ENCODE assay signal across 13 cellular contexts in the genomic region with DNA sequence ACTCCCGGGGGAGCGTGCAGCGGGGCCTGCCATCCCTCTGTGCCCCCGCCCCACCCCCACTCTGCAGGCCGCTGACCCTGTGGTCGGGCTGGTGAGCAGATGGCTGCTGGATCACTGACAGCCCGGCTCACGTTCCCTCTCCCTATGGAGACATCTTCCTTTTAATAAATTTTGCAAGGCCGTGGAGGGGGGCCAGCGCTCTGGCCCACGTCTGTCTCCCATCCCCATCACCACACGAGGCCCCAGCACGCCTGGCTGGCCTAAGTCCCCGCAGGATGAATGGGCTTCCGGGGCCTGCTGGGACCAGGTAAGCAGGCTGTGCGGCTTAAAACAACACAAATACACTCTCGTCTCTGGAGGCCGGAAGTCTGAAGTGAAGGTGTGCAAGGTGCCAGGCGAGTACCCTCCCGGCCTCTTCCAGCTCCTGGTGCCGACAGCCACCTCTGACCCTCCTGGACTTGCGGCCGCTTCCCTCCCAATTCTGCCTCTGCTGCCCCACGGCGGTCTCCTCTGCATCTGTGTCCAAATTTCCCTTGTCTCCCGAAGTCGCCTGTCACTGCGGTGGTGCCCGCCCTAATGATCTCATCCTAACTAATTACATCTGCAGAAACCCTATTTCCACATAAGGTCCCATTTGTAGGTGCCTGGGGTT. TPM values are rescaled to one million over a fixed set of nuclear protein-coding genes. Genes with fewer than 3 reads are reported as not detected.
DNase-seq lines count a peak whose midpoint lies in the region; ATAC-seq and TF ChIP-seq lines count a peak whose summit lies in the region.
"Had no signal": no experiment of that assay in that cellular context is flagged by ENCODE, and none has a peak within 500 bp of the region (broad histone marks: within the 10 kb centered on the region; RNA-seq: fewer than 3 reads in every experiment).

No MANE protein-coding gene starts in this region.

- peak overlapping the region; percentile 2 to 96 (median 59) for H3K27ac Mint-ChIP-seq in brain

- no peaks in the 10 kb centered on the region for H3K36me3 ChIP-seq in thyroid gland

- no peak for TF ChIP-seq POLR2A in thyroid gland (IDR thresholded peaks at IDR 0.05)

- TF ChIP-seq CTCF in brain (conservative IDR thresholded peaks at IDR 0.05) (no peak), thyroid gland (IDR thresholded peaks at IDR 0.05) (no peak), foreskin keratinocyte (conservative IDR thresholded peaks at IDR 0.05) (no peak)

- no peaks in the 10 kb centered on the region for H3K36me3 Mint-ChIP-seq in brain

- peaks cover 3% of the 10 kb centered on the region for H3K27me3 Mint-ChIP-seq in brain

- no peaks in the 10 kb centered on the region for H3K9me3 Mint-ChIP-seq in brain

- ATAC-seq in HG02642 (IDR thresholded peaks at IDR 0.05; ENCODE audit: poor library complexity, unreplicated experiment): no peak
- ATAC-seq in foreskin keratinocyte: no peak

- no peaks in the 10 kb centered on the region for H3K9me3 ChIP-seq in thyroid gland

- H3K4me1 Mint-ChIP-seq in brain: peaks cover 21% of the 10 kb centered on the region

- peak overlapping the region in 3 of 5 experiments; percentile 4 to 61 (median 38) for H3K4me3 Mint-ChIP-seq in brain

- intact Hi-C loops in thyroid gland (cut with DNase I): no loop called here

- H3K27me3 ChIP-seq in thyroid gland (no peaks in the 10 kb centered on the region), foreskin keratinocyte (no peaks in the 10 kb centered on the region)

- peak overlapping the region; percentile 56 to 74 (median 61) for H3K27ac ChIP-seq in thyroid gland
- H3K27ac ChIP-seq in foreskin keratinocyte: no peak overlapping the region

- 28 to 38% methylated on average over 29 of the region's 29 CpGs for WGBS in thyroid gland, 2 donors

- H3K4me3 ChIP-seq in thyroid gland (replicated peaks in 1 of 3): no peak overlapping the region

- H3K4me1 ChIP-seq in thyroid gland (peaks cover 10 to 44% of the 10 kb centered on the region in 2 donors), foreskin keratinocyte (peaks cover 7% of the 10 kb centered on the region)

- DNase-seq in NCI-H510A treated with DMSO at 0.1 percent for 48 hours (lab: John Stamatoyannopoulos, UW) (peak; percentile 19), NCI-H510A (lab: John Stamatoyannopoulos, UW) (no peak), left kidney (ENCODE audit: low read depth, low spot score) (peak; percentile 75), thyroid gland (peak; percentile 53 to 68), foreskin keratinocyte (no peak)
- no peak for DNase-seq in stimulated activated CD4-positive, alpha-beta T cell treated with anti-CD3 and anti-CD28 coated beads, Interleukin-1b, Interleukin-23, amount 100 ng/mL, for 48 hours
- DNase-seq: caudate nucleus; NCI-H748 treated with DMSO at 0.1 percent for 48 hours; stimulated activated CD4-positive, alpha-beta T cell treated with anti-CD3 and anti-CD28 coated beads, Interleukin-4, amount 100 ng/mL, for 1 hour had no signal

RNA-seq across cellular contexts. Expression of a gene that starts 8.3 kb away (rescaled TPM):
- 436 TPM for polyA plus RNA-seq in brain (ENCODE audit: insufficient read depth, low read depth, low replicate concordance)
- 100 to 1,000 TPM; 161 to 277 (median 199) TPM for total RNA-seq in thyroid gland
- 222 and 244 TPM in 2 replicates for total RNA-seq in foreskin keratinocyte
- 186 and 237 TPM in 2 replicates for polyA plus RNA-seq in foreskin keratinocyte

RNA-seq across cellular contexts. Expression of a gene that starts 32.8 kb away (rescaled TPM):
- polyA plus RNA-seq in brain (ENCODE audit: insufficient read depth, low read depth, low replicate concordance): 86.2 TPM
- total RNA-seq in thyroid gland: not detected
- total RNA-seq in foreskin keratinocyte: not detected in 2 replicates
- 0.15 TPM in 1 of 2 replicates, not detected in the other for polyA plus RNA-seq in foreskin keratinocyte
- total RNA-seq: HT-29 had no signal

RNA-seq across cellular contexts. Expression of a gene that starts 38.0 kb away (rescaled TPM):
- polyA plus RNA-seq in brain (ENCODE audit: insufficient read depth, low read depth, low replicate concordance) (24.7 TPM), foreskin keratinocyte (40.2 and 45.5 TPM in 2 replicates)
- total RNA-seq in thyroid gland (under 1 TPM in 2 of 4 donors, not detected in 2; 0.63 to 0.68 TPM), foreskin keratinocyte (50.0 and 55.4 TPM in 2 replicates)

RNA-seq across cellular contexts. Expression of a gene that starts 38.7 kb away (rescaled TPM):
- polyA plus RNA-seq in brain (ENCODE audit: insufficient read depth, low read depth, low replicate concordance) (1.4 TPM), foreskin keratinocyte (0.03 TPM in 1 of 2 replicates, not detected in the other)
- total RNA-seq in thyroid gland (not detected), foreskin keratinocyte (not detected in 2 replicates)
- total RNA-seq: HT-29, lung microvascular endothelial cell had no signal

RNA-seq across cellular contexts. Expression of a gene that starts 51.9 kb away (rescaled TPM):
- polyA plus RNA-seq in brain (ENCODE audit: insufficient read depth, low read depth, low replicate concordance): 0.34 TPM
- not detected for total RNA-seq in thyroid gland
- total RNA-seq in foreskin keratinocyte: not detected in 2 replicates
- polyA plus RNA-seq in foreskin keratinocyte: not detected in 2 replicates
- total RNA-seq: HT-29, lung microvascular endothelial cell had no signal

Comparison
In these comparisons a context has a peak if more than half of its experiments do, and no peak if none do; other contexts are left out.
1. DNase-seq: peak in NCI-H510A treated with DMSO at 0.1 percent for 48 hours (single experiment), left kidney (single experiment) and thyroid gland (2 of 2); none in NCI-H510A (single experiment), stimulated activated CD4-positive, alpha-beta T cell treated with anti-CD3 and anti-CD28 coated beads, Interleukin-1b, Interleukin-23, amount 100 ng/mL, for 48 hours (single experiment) and foreskin keratinocyte (0 of 2).
2. RNA of a gene that starts 38.0 kb away (total RNA-seq): 50.0 to 55.4 TPM in foreskin keratinocyte; 0.63 to 0.68 TPM in thyroid gland; every median in the first group is over 10 times any median in the second.